In genomic region chrX:132957211-132958085, GRCh38 we compare ENCODE assay signal across 8 cellular contexts. TPM values are rescaled to one million over a fixed set of nuclear protein-coding genes. Genes with fewer than 3 reads are reported as not detected.
DNase-seq lines count a peak whose midpoint lies in the region; ATAC-seq and TF ChIP-seq lines count a peak whose summit lies in the region.

No MANE protein-coding gene starts in this region.

- no peaks in the 10 kb centered on the region for H3K36me3 Mint-ChIP-seq in activated naive CD4-positive, alpha-beta T cell treated with anti-CD3 and anti-CD28 coated beads, Interleukin-2, amount 10 ng/mL, durations not matched to agents 7 days and 5 days
- peaks cover 10% of the 10 kb centered on the region for H3K36me3 Mint-ChIP-seq in brain

- TF ChIP-seq CTCF in brain (conservative IDR thresholded peaks at IDR 0.05): no peak
- TF ChIP-seq CTCF in left lung (IDR thresholded peaks at IDR 0.05): no peak
- TF ChIP-seq CTCF in upper lobe of left lung (IDR thresholded peaks at IDR 0.05): no peak

- no peak for TF ChIP-seq EP300 in upper lobe of left lung (IDR thresholded peaks at IDR 0.05)

- intact Hi-C loops in left lung (cut with DNase I): no loop called here

- H3K4me1 Mint-ChIP-seq in activated naive CD4-positive, alpha-beta T cell treated with anti-CD3 and anti-CD28 coated beads, Interleukin-2, amount 10 ng/mL, durations not matched to agents 7 days and 5 days: peaks cover 14% of the 10 kb centered on the region
- H3K4me1 Mint-ChIP-seq in brain: peaks cover 61% of the 10 kb centered on the region

- TF ChIP-seq POLR2A in upper lobe of left lung (IDR thresholded peaks at IDR 0.05): no peak

- H3K9me3 ChIP-seq in left lung (no peaks in the 10 kb centered on the region), upper lobe of left lung (no peaks in the 10 kb centered on the region)

- no peaks in the 10 kb centered on the region for H3K9me3 Mint-ChIP-seq in activated naive CD4-positive, alpha-beta T cell treated with anti-CD3 and anti-CD28 coated beads, Interleukin-2, amount 10 ng/mL, durations not matched to agents 7 days and 5 days
- peaks cover 0 to 4% (median 0%) of the 10 kb centered on the region in 5 experiments for H3K9me3 Mint-ChIP-seq in brain

- DNase-seq in activated naive CD4-positive, alpha-beta T cell treated with anti-CD3 and anti-CD28 coated beads, Interleukin-2, amount 10 ng/mL, durations not matched to agents 7 days and 5 days: peak; percentile 31
- DNase-seq in activated naive CD4-positive, alpha-beta T cell treated with Interleukin-2 at 50 U/mL for 16 hours: no peak
- DNase-seq in left lung (no peak), upper lobe of left lung (peak in 1 of 2 donors; percentile 75), HCEC 1CT (no peak)

- no peak overlapping the region for H3K27ac ChIP-seq in left lung
- H3K27ac ChIP-seq in upper lobe of left lung: no peak overlapping the region

- CTCF ChIA-PET in activated naive CD4-positive, alpha-beta T cell treated with anti-CD3 and anti-CD28 coated beads, Interleukin-2, amount 10 ng/mL, durations not matched to agents 7 days and 5 days (lab: Charles Lee): interaction anchor here (0.9 kb wide), 1 partner anchor 216 kb away, joined by 3 read pairs; no protein-coding TSS in a partner anchor

- H3K27me3 ChIP-seq in left lung (peaks cover 33 to 54% of the 10 kb centered on the region in 2 donors), upper lobe of left lung (peaks cover 0 to 30% (median 0%) of the 10 kb centered on the region in 4 donors)

- no peak overlapping the region for H3K27ac Mint-ChIP-seq in activated naive CD4-positive, alpha-beta T cell treated with anti-CD3 and anti-CD28 coated beads, Interleukin-2, amount 10 ng/mL, durations not matched to agents 7 days and 5 days
- peak overlapping the region in 4 of 5 experiments; percentile 63 to 93 (median 70) for H3K27ac Mint-ChIP-seq in brain

- 50% methylated on average over 68 of the region's 87 CpGs; no CpG with 5 or more reads in 1 of the 2 donors for WGBS in upper lobe of left lung, 2 donors

- peak overlapping the region; percentile 17 to 26 for H3K4me3 ChIP-seq in left lung
- H3K4me3 ChIP-seq in upper lobe of left lung: peak overlapping the region; percentile 3 to 48 (median 36)

- H3K36me3 ChIP-seq in left lung: no peaks in the 10 kb centered on the region
- no peaks in the 10 kb centered on the region for H3K36me3 ChIP-seq in upper lobe of left lung

- ATAC-seq in left lung (peak; percentile 53), upper lobe of left lung (ENCODE audit: low FRiP score in 2 of 2) (peak in 1 of 2 donors; percentile 59), GM19455 (IDR thresholded peaks at IDR 0.05; ENCODE audit: unreplicated experiment) (no peak), HG02588 (IDR thresholded peaks at IDR 0.05; ENCODE audit: unreplicated experiment) (no peak)

- peaks cover 0 to 14% of the 10 kb centered on the region in 2 donors for H3K4me1 ChIP-seq in left lung
- peaks cover 9 to 24% (median 13%) of the 10 kb centered on the region in 4 donors for H3K4me1 ChIP-seq in upper lobe of left lung

- peak overlapping the region; percentile 54 for H3K4me3 Mint-ChIP-seq in activated naive CD4-positive, alpha-beta T cell treated with anti-CD3 and anti-CD28 coated beads, Interleukin-2, amount 10 ng/mL, durations not matched to agents 7 days and 5 days
- peak overlapping the region; percentile 84 to 93 (median 92) for H3K4me3 Mint-ChIP-seq in brain

- peaks cover 74% of the 10 kb centered on the region for H3K27me3 Mint-ChIP-seq in activated naive CD4-positive, alpha-beta T cell treated with anti-CD3 and anti-CD28 coated beads, Interleukin-2, amount 10 ng/mL, durations not matched to agents 7 days and 5 days
- H3K27me3 Mint-ChIP-seq in brain: peaks cover 8% of the 10 kb centered on the region

RNA-seq across cellular contexts. Expression of gene HS6ST2, which starts 1.0 kb away (rescaled TPM):
- 0.41 TPM for polyA plus RNA-seq in brain (ENCODE audit: insufficient read depth, low read depth, low replicate concordance)
- total RNA-seq in left lung: 1 to 10 TPM; 1.0 to 6.9 TPM
- 1 to 10 TPM in 4 of 6 donors, under 1 TPM in 2; 0.30 to 2.5 (median 1.2) TPM for total RNA-seq in upper lobe of left lung
